ENCODE assay signal across 1 cellular context in the genomic region with DNA sequence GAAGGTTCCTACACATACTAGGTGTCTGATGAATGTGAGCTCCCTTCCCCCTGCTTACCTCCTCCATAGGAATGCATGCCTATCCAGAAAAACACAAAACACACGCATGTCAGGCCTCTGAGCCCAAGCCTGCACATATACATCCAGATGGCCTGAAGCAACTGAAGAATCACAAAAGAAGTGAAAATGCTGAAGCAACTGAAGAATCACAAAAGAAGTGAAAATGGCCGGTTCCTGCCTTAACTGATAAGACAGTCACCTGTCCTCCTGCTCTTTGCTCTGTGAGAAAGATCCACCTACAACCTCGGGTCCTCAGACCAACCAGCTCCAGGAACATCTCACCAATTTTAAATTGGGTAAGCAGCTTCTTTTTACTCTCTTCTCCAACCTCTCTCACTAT.
TF ChIP-seq lines count a peak whose summit lies in the region.

No MANE protein-coding gene starts in this region.

TF ChIP-seq in HEK293, 187 proteins besides CTCF, POLR2A, EP300 and RAD21:
- TF ChIP-seq ZNF510 (tag by site-specific recombination; IDR thresholded peaks at IDR 0.05; ENCODE audit: insufficient replicate concordance) = peak; percentile 57
- peak; percentile 30 for TF ChIP-seq SETDB1 (IDR thresholded peaks at IDR 0.05; ENCODE audit: insufficient read length, low read length)
TF ChIP-seq in HEK293: peak in this region for 2; not testable (repeated sequence) for 185.
